9 cellular contexts compared by ENCODE assay signal in genomic region chr19:45766919-45767346, GRCh38. TPM values are rescaled to one million over a fixed set of nuclear protein-coding genes. Genes with fewer than 3 reads are reported as not detected.
DNase-seq lines count a peak whose midpoint lies in the region; ATAC-seq and TF ChIP-seq lines count a peak whose summit lies in the region.
"Had no signal": no experiment of that assay in that cellular context is flagged by ENCODE, and none has a peak within 500 bp of the region (broad histone marks: within the 10 kb centered on the region; RNA-seq: fewer than 3 reads in every experiment).

No MANE protein-coding gene starts in this region.

- POLR2A ChIA-PET in CD8-positive, alpha-beta T cell (lab: Charles Lee), result interaction anchor here (4.0 kb wide), 1 partner anchor 25 kb away, joined by 25 read pairs; the partner anchor contains the start of gene DMWD

- H2BK12ac ChIP-seq in trophoblast cell (ENCODE audit: low read length), result peak overlapping the region; percentile 3

- H3K18ac ChIP-seq in trophoblast cell (ENCODE audit: low read length), result peak overlapping the region; percentile 15

- peak overlapping the region; percentile 11 for H3K4ac ChIP-seq in trophoblast cell (ENCODE audit: low read depth, low read length)

- TF ChIP-seq CTCF in CD8-positive, alpha-beta T cell (IDR thresholded peaks at IDR 0.05), result no peak
- TF ChIP-seq CTCF in WI38 (IDR thresholded peaks at IDR 0.05; ENCODE audit: low read depth, low read length), result no peak

- H3K27me3 Mint-ChIP-seq in CD8-positive, alpha-beta T cell (ENCODE audit: low read depth), result peaks cover 5% of the 10 kb centered on the region

- no peaks in the 10 kb centered on the region for H3K36me3 ChIP-seq in CD8-positive, alpha-beta T cell (ENCODE audit: insufficient read depth, low read length)
- peaks cover 9 to 10% of the 10 kb centered on the region in 2 experiments for H3K36me3 ChIP-seq in trophoblast cell (ENCODE audit: control insufficient read depth in 1 of 2, insufficient read depth in 2 of 2, low read length in 2 of 2)

- H3K9me3 Mint-ChIP-seq in CD8-positive, alpha-beta T cell, result no peaks in the 10 kb centered on the region

- H3K23ac ChIP-seq in trophoblast cell (ENCODE audit: low read length), result no peak overlapping the region

- H4K8ac ChIP-seq in trophoblast cell (ENCODE audit: low read depth, low read length), result peak overlapping the region; percentile 50

- WGBS in trophoblast cell (ENCODE audit: extremely low coverage, insufficient coverage, insufficient read length), result no CpG with 5 or more reads among the region's 22 CpGs

- H3K79me2 ChIP-seq in trophoblast cell (ENCODE audit: control insufficient read depth, insufficient read depth, low read length, poor library complexity), result peaks cover 13% of the 10 kb centered on the region

- no peaks in the 10 kb centered on the region for H3K36me3 Mint-ChIP-seq in CD8-positive, alpha-beta T cell

- peak overlapping the region; percentile 7 for H2BK5ac ChIP-seq in trophoblast cell (ENCODE audit: low read depth, low read length, poor library complexity)

- peaks cover 22% of the 10 kb centered on the region for H3K4me1 ChIP-seq in CD8-positive, alpha-beta T cell (ENCODE audit: insufficient read depth, low read length)
- peaks cover 13 to 23% of the 10 kb centered on the region in 2 experiments for H3K4me1 ChIP-seq in trophoblast cell (ENCODE audit: control insufficient read depth in 1 of 2, insufficient read depth in 2 of 2, low read length in 2 of 2)

- H2BK120ac ChIP-seq in trophoblast cell (ENCODE audit: insufficient read depth, low read length, poor library complexity), result peak overlapping the region; percentile 0

- CTCF ChIA-PET in CD8-positive, alpha-beta T cell (lab: Charles Lee), result interaction anchor here (1.8 to 13.5 kb wide), 2 partner anchors 27 to 50 kb away, joined by 6 to 313 read pairs; partner anchors contain the start of gene DMWD

- H2AK5ac ChIP-seq in trophoblast cell (ENCODE audit: low read length), result peak overlapping the region; percentile 13

- no peak overlapping the region for H3K27ac ChIP-seq in CD8-positive, alpha-beta T cell (ENCODE audit: low read depth, low read length)
- peak overlapping the region; percentile 36 for H3K27ac ChIP-seq in trophoblast cell (ENCODE audit: low read depth, low read length)

- no peak overlapping the region for H2AFZ ChIP-seq in trophoblast cell (ENCODE audit: insufficient read depth, low read length, poor library complexity)

- peak overlapping the region; percentile 25 for H4K12ac ChIP-seq in trophoblast cell (ENCODE audit: low read depth, low read length)

- ATAC-seq in CD8-positive, alpha-beta T cell, result no peak

- no peaks in the 10 kb centered on the region for H3K27me3 ChIP-seq in CD8-positive, alpha-beta T cell (ENCODE audit: insufficient read depth, low read length)
- H3K27me3 ChIP-seq in trophoblast cell (ENCODE audit: insufficient read depth, low read length), result no peaks in the 10 kb centered on the region

- H3K79me1 ChIP-seq in trophoblast cell (ENCODE audit: low read length), result peaks cover 27% of the 10 kb centered on the region

- H3K4me2 ChIP-seq in trophoblast cell (ENCODE audit: low read length), result peak overlapping the region; percentile 99

- H3K4me1 Mint-ChIP-seq in CD8-positive, alpha-beta T cell (ENCODE audit: low read depth), result peaks cover 21% of the 10 kb centered on the region

- peak overlapping the region; percentile 15 for H3K14ac ChIP-seq in trophoblast cell (ENCODE audit: low read length)

- no peaks in the 10 kb centered on the region for H3K9me3 ChIP-seq in CD8-positive, alpha-beta T cell (ENCODE audit: low read length)
- no peaks in the 10 kb centered on the region for H3K9me3 ChIP-seq in trophoblast cell (ENCODE audit: insufficient read depth, low read depth, low read length)

- H3K4me3 Mint-ChIP-seq in CD8-positive, alpha-beta T cell, result peak overlapping the region; percentile 43

- H4K91ac ChIP-seq in trophoblast cell (ENCODE audit: low read depth, low read length), result peak overlapping the region; percentile 58

- no peak for DNase-seq in CD8-positive, alpha-beta T cell
- DNase-seq in cardiac septum (ENCODE audit: low spot score) (peak; percentile 76), trophoblast cell (peak in 1 of 2 donors; percentile 39), inferior parietal cortex (ENCODE audit: extremely low spot score) (no peak), foreskin melanocyte (no peak)
- no peak for DNase-seq in activated CD4-positive, CD25-positive, alpha-beta regulatory T cell (lab: John Stamatoyannopoulos, UW)
- no peak for DNase-seq in stimulated activated CD4-positive, alpha-beta T cell treated with anti-CD3 and anti-CD28 coated beads, Interleukin-15, amount 100 ng/mL, for 24 hours

- H3K27ac Mint-ChIP-seq in CD8-positive, alpha-beta T cell, result no peak overlapping the region

- intact Hi-C loops in CD8-positive, alpha-beta T cell (cut with DNase I, micrococcal nuclease), result no loop called here
- intact Hi-C loops in cardiac septum (cut with DNase I), result loop anchor here (2.0 kb wide), 1 partner anchor 36 kb away; the partner anchor contains the start of gene FBXO46

- H3K9ac ChIP-seq in trophoblast cell (ENCODE audit: low read length), result peak overlapping the region; percentile 79

- no peak overlapping the region for H3K4me3 ChIP-seq in CD8-positive, alpha-beta T cell (ENCODE audit: low read depth, low read length)
- peak overlapping the region; percentile 71 for H3K4me3 ChIP-seq in WI38 (ENCODE audit: low read depth, low read length)
- peak overlapping the region; percentile 41 for H3K4me3 ChIP-seq in trophoblast cell (ENCODE audit: low read depth, low read length)

RNA-seq across cellular contexts. Expression of gene SIX5, which starts 2.1 kb away (rescaled TPM):
- under 1 TPM; 0.73 to 0.75 TPM for total RNA-seq in CD8-positive, alpha-beta T cell
- 20.7 TPM for total RNA-seq in cardiac septum
- 15.7 and 16.4 TPM in 2 replicates for polyA plus RNA-seq in trophoblast cell (2013)

RNA-seq across cellular contexts. Expression of gene DMPK, which starts 15.4 kb away (rescaled TPM):
- total RNA-seq in CD8-positive, alpha-beta T cell, result 10 to 100 TPM; 13.7 to 17.8 TPM
- total RNA-seq in cardiac septum, result 441 TPM
- polyA plus RNA-seq in trophoblast cell (2013), result 17.0 and 18.3 TPM in 2 replicates

RNA-seq across cellular contexts. Expression of gene DMWD, which starts 25.7 kb away (rescaled TPM):
- 10 to 100 TPM; 23.8 to 25.5 TPM for total RNA-seq in CD8-positive, alpha-beta T cell
- total RNA-seq in cardiac septum, result 120 TPM
- polyA plus RNA-seq in trophoblast cell (2013), result 26.0 and 26.5 TPM in 2 replicates

RNA-seq across cellular contexts. Expression of gene MEIOSIN, which starts 33.7 kb away (rescaled TPM):
- not detected for total RNA-seq in CD8-positive, alpha-beta T cell
- not detected for total RNA-seq in cardiac septum
- polyA plus RNA-seq in trophoblast cell (2013), result 0.01 and 0.03 TPM in 2 replicates
- total RNA-seq: LHCN-M2 had no signal

RNA-seq across cellular contexts. Expression of gene FBXO46, which starts 36.2 kb away (rescaled TPM):
- 10 to 100 TPM; 15.2 to 17.1 TPM for total RNA-seq in CD8-positive, alpha-beta T cell
- 8.2 TPM for total RNA-seq in cardiac septum
- polyA plus RNA-seq in trophoblast cell (2013), result 21.9 and 23.0 TPM in 2 replicates

Comparison
In these comparisons a context has a peak if more than half of its experiments do, and no peak if none do; other contexts are left out.
1. RNA of gene SIX5, which starts 2.1 kb away (total RNA-seq): 20.7 TPM in cardiac septum (single experiment); 0.73 to 0.75 TPM in CD8-positive, alpha-beta T cell; every median in the first group is over 10 times any median in the second.
2. RNA of gene DMPK, which starts 15.4 kb away (total RNA-seq): 441 TPM in cardiac septum (single experiment); 13.7 to 17.8 TPM in CD8-positive, alpha-beta T cell; every median in the first group is over 10 times any median in the second.